ENCODE assay signal across 1 cellular context in genomic region chr12:121187501-121187900, GRCh38.
TF ChIP-seq lines count a peak whose summit lies in the region.

No MANE protein-coding gene starts in this region.

TF ChIP-seq in endothelial cell of umbilical vein, 7 proteins besides CTCF, POLR2A, EP300 and RAD21 (continued from another document):
- TF ChIP-seq MAX (IDR thresholded peaks at IDR 0.05; ENCODE audit: insufficient read depth, insufficient read length) (no peak), MYC (IDR thresholded peaks at IDR 0.05; ENCODE audit: low read depth, low read length) (no peak)
